In the genomic region with DNA sequence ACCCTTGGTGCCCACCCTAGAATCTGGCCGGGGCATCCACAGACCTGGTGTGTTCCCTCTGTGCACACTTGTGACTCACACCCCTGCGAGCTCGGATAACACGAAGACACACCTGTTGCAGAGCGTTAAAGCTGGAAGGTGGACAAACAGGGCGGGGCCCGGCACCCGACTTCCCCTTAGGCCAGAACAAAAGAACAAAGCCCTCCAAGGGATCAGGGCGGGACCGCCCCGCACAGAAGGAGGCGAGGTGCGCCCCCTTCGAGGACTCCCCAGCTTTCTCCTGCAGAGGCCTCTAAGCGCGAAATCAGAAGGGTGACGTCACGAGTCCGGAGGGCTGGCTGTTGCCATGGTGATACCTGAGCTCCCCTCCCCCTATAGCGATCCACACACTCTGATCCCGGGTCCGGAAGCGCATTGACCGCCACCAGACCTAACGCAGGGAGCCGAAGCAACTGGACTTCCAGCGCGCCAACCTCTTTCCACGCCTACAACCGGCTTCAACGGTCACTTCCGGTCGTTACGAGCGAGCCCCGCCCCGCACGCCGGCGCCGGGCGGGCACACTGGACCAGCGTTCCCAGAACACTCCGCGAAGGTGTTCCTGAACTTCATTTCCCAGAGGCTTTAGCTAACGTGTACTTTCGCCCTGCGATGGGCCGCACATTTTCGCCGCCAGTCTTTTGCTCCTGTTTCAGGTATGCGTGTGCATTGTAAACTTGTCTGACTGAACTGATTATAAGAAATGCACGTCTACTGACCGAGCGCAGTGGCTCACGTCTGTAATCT, we compare ENCODE assay signal across 1 cellular context.
TF ChIP-seq lines count a peak whose summit lies in the region.

A gene (minus strand): TSS at position 489 of the 784 bp plus-strand sequence. CDS start 811 bp downstream, outside the sequence.

TF ChIP-seq in H1, 55 proteins besides CTCF, POLR2A, EP300 and RAD21:
- TF ChIP-seq CREB1 (IDR thresholded peaks at IDR 0.05), result peak; percentile 91
- TF ChIP-seq HDAC6 (IDR thresholded peaks at IDR 0.05; ENCODE audit: low read depth, low read length), result no peak
- no peak for TF ChIP-seq TAF7 (optimal IDR thresholded peaks at IDR 0.05; ENCODE audit: borderline replicate concordance, low read depth, low read length)
- TF ChIP-seq JUND (IDR thresholded peaks at IDR 0.05; ENCODE audit: low read length), result peak; percentile 91
- no peak for TF ChIP-seq BRCA1 (IDR thresholded peaks at IDR 0.05; ENCODE audit: low read depth, low read length)
- peak; percentile 83 for TF ChIP-seq KDM4A (IDR thresholded peaks at IDR 0.05; ENCODE audit: low read depth, low read length, severe bottlenecking)
- TF ChIP-seq POLR2AphosphoS5 (IDR thresholded peaks at IDR 0.05; ENCODE audit: low read depth, low read length), result peak; percentile 43; the same call in 1 of the 2 replicates
- TF ChIP-seq, protein P1, sequence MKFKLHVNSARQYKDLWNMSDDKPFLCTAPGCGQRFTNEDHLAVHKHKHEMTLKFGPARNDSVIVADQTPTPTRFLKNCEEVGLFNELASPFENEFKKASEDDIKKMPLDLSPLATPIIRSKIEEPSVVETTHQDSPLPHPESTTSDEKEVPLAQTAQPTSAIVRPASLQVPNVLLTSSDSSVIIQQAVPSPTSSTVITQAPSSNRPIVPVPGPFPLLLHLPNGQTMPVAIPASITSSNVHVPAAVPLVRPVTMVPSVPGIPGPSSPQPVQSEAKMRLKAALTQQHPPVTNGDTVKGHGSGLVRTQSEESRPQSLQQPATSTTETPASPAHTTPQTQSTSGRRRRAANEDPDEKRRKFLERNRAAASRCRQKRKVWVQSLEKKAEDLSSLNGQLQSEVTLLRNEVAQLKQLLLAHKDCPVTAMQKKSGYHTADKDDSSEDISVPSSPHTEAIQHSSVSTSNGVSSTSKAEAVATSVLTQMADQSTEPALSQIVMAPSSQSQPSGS (IDR thresholded peaks at IDR 0.05; ENCODE audit: low read length), result peak; percentile 82; the same call in 1 of the 2 replicates
- TF ChIP-seq, protein P2, sequence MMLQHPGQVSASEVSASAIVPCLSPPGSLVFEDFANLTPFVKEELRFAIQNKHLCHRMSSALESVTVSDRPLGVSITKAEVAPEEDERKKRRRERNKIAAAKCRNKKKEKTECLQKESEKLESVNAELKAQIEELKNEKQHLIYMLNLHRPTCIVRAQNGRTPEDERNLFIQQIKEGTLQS (IDR thresholded peaks at IDR 0.05; ENCODE audit: insufficient read depth, low read depth, low read length), result no peak
- peak; percentile 86 for TF ChIP-seq RBBP5 (IDR thresholded peaks at IDR 0.05; ENCODE audit: borderline replicate concordance, low read depth, low read length)
- no peak for TF ChIP-seq NRF1 (IDR thresholded peaks at IDR 0.05; ENCODE audit: low read depth, low read length)
- peak; percentile 70; the same call in 1 of the 2 replicates for TF ChIP-seq KDM1A (IDR thresholded peaks at IDR 0.05; ENCODE audit: borderline replicate concordance, low read length)
- peak; percentile 72 for TF ChIP-seq SAP30 (IDR thresholded peaks at IDR 0.05; ENCODE audit: insufficient read depth, insufficient replicate concordance, low read length)
- peak; percentile 42; the same call in 1 of the 2 replicates for TF ChIP-seq TBP (IDR thresholded peaks at IDR 0.05; ENCODE audit: low read depth, low read length)
- TF ChIP-seq, protein P3, sequence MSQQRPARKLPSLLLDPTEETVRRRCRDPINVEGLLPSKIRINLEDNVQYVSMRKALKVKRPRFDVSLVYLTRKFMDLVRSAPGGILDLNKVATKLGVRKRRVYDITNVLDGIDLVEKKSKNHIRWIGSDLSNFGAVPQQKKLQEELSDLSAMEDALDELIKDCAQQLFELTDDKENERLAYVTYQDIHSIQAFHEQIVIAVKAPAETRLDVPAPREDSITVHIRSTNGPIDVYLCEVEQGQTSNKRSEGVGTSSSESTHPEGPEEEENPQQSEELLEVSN (IDR thresholded peaks at IDR 0.05), result no peak
- TF ChIP-seq, protein P4, sequence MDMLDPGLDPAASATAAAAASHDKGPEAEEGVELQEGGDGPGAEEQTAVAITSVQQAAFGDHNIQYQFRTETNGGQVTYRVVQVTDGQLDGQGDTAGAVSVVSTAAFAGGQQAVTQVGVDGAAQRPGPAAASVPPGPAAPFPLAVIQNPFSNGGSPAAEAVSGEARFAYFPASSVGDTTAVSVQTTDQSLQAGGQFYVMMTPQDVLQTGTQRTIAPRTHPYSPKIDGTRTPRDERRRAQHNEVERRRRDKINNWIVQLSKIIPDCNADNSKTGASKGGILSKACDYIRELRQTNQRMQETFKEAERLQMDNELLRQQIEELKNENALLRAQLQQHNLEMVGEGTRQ (IDR thresholded peaks at IDR 0.05; ENCODE audit: low read length), result no peak
- TF ChIP-seq TAF1 (IDR thresholded peaks at IDR 0.05; ENCODE audit: low read depth, low read length), result peak; percentile 22; the same call in 1 of the 2 replicates
- TF ChIP-seq, protein P5, sequence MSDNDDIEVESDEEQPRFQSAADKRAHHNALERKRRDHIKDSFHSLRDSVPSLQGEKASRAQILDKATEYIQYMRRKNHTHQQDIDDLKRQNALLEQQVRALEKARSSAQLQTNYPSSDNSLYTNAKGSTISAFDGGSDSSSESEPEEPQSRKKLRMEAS (IDR thresholded peaks at IDR 0.05), result peak; percentile 33; the same call in 1 of the 2 replicates
- TF ChIP-seq SIN3A (conservative IDR thresholded peaks at IDR 0.05 in 1 of 2, IDR thresholded peaks at IDR 0.05 in 1 of 2; ENCODE audit: low read depth in 1 of 2, low read length in 2 of 2), result no peak
- TF ChIP-seq NANOG (IDR thresholded peaks at IDR 0.05; ENCODE audit: insufficient read depth, low read depth, low read length, poor library complexity, severe bottlenecking), result peak; percentile 67
- no peak for TF ChIP-seq CHD1 (IDR thresholded peaks at IDR 0.05; ENCODE audit: low read depth, low read length)
- TF ChIP-seq SIX5 (IDR thresholded peaks at IDR 0.05; ENCODE audit: low read depth, low read length), result peak; percentile 35
- peak; percentile 78; the same call in 1 of the 2 replicates for TF ChIP-seq GABPA (IDR thresholded peaks at IDR 0.05; ENCODE audit: borderline replicate concordance, insufficient read depth, low read length)
- TF ChIP-seq CBX5 (IDR thresholded peaks at IDR 0.05; ENCODE audit: low read depth, low read length), result no peak
- peak; percentile 24; the same call in 1 of the 2 replicates for TF ChIP-seq TEAD4 (IDR thresholded peaks at IDR 0.05; ENCODE audit: low read depth, low read length)
- TF ChIP-seq GTF2F1 (IDR thresholded peaks at IDR 0.05; ENCODE audit: borderline replicate concordance, low read depth, low read length), result peak; percentile 43; the same call in 1 of the 2 replicates
- 0 out of 2 replicates have a peak, but pooled peaks have one; percentile 8 for TF ChIP-seq TCF12 (IDR thresholded peaks at IDR 0.05; ENCODE audit: low read depth, low read length)
- no peak for TF ChIP-seq SIRT6 (IDR thresholded peaks at IDR 0.05; ENCODE audit: low read length)
- no peak for TF ChIP-seq SP2 (IDR thresholded peaks at IDR 0.05; ENCODE audit: low read length)
- no peak for TF ChIP-seq RFX5 (IDR thresholded peaks at IDR 0.05; ENCODE audit: borderline replicate concordance, low read depth, low read length)
- TF ChIP-seq HDAC2 (IDR thresholded peaks at IDR 0.05; ENCODE audit: borderline replicate concordance in 1 of 2, low read depth in 2 of 2, low read length in 2 of 2), result no peak
- TF ChIP-seq ASH2L (IDR thresholded peaks at IDR 0.05; ENCODE audit: low read length), result peak; percentile 97
- peak; percentile 74 for TF ChIP-seq JUN (IDR thresholded peaks at IDR 0.05; ENCODE audit: low read depth, low read length)
- TF ChIP-seq BACH1 (IDR thresholded peaks at IDR 0.05; ENCODE audit: low read length), result no peak
- peak; percentile 75 for TF ChIP-seq PHF8 (conservative IDR thresholded peaks at IDR 0.05; ENCODE audit: low read depth, low read length)
- TF ChIP-seq SUZ12 (IDR thresholded peaks at IDR 0.05; ENCODE audit: low read length), result no peak
- peak; percentile 79 for TF ChIP-seq SP1 (IDR thresholded peaks at IDR 0.05; ENCODE audit: low read depth, low read length)
- TF ChIP-seq CHD2 (IDR thresholded peaks at IDR 0.05; ENCODE audit: low read length), result peak; percentile 31; the same call in 1 of the 2 replicates
- no peak for TF ChIP-seq BCL11A (IDR thresholded peaks at IDR 0.05; ENCODE audit: low read depth in 2 of 2, low read length in 2 of 2)
- TF ChIP-seq EGR1 (IDR thresholded peaks at IDR 0.05; ENCODE audit: borderline replicate concordance, low read depth, low read length), result 0 out of 2 replicates have a peak, but pooled peaks have one; percentile 27
- no peak for TF ChIP-seq CEBPB (IDR thresholded peaks at IDR 0.05; ENCODE audit: low read depth, low read length)
